In genomic region chr4:42626629-42627028, GRCh38 we compare ENCODE assay signal across 21 cellular contexts. TPM values are rescaled to one million over a fixed set of nuclear protein-coding genes. Genes with fewer than 3 reads are reported as not detected.
DNase-seq lines count a peak whose midpoint lies in the region; ATAC-seq, FAIRE-seq and TF ChIP-seq lines count a peak whose summit lies in the region.
"Had no signal": no experiment of that assay in that cellular context is flagged by ENCODE, and none has a peak within 500 bp of the region (broad histone marks: within the 10 kb centered on the region; RNA-seq: fewer than 3 reads in every experiment).

No MANE protein-coding gene starts in this region.

- 83 to 96% methylated on average over 4 of the region's 4 CpGs for WGBS in aorta, 2 donors

- no peaks in the 10 kb centered on the region for H3K4me1 ChIP-seq in aorta (ENCODE audit: control insufficient read depth in 1 of 2, insufficient read depth in 2 of 2, low read length in 2 of 2)
- H3K4me1 ChIP-seq: breast epithelium had no signal

- peak; percentile 78 for FAIRE-seq in GM12892 (lab: Jason Lieb, UNC)

- CTCF ChIA-PET in CD4-positive, alpha-beta T cell (lab: Charles Lee) = no interaction called here

- H3K27me3 ChIP-seq in CD4-positive, alpha-beta T cell (ENCODE audit: control insufficient read depth, insufficient read depth, low read length) = no peaks in the 10 kb centered on the region
- no peaks in the 10 kb centered on the region for H3K27me3 ChIP-seq in aorta (ENCODE audit: control insufficient read depth in 1 of 2, insufficient read depth in 2 of 2, low read length in 1 of 2)
- H3K27me3 ChIP-seq: breast epithelium had no signal

- H3K4me3 ChIP-seq in aorta (ENCODE audit: low read length in 2 of 2) = no peak overlapping the region
- H3K4me3 ChIP-seq: breast epithelium, PC-9, thoracic aorta had no signal

- no peaks in the 10 kb centered on the region for H3K9me3 ChIP-seq in CD4-positive, alpha-beta T cell (ENCODE audit: control insufficient read depth, low read length)
- H3K9me3 ChIP-seq in aorta (ENCODE audit: control insufficient read depth, low read length) = no peaks in the 10 kb centered on the region
- H3K9me3 ChIP-seq: breast epithelium, thoracic aorta had no signal

- no peak for DNase-seq in CD4-positive, alpha-beta T cell
- DNase-seq in GM12892 (ENCODE audit: insufficient read length) (no peak), SIG-M5 treated with dmso at 0.1 percent for 504 hours (lab: John Stamatoyannopoulos, UW; ENCODE audit: unreplicated experiment) (no peak), NCI-H226 (no peak), aorta (no peak)
- no peak for DNase-seq in activated T-helper 2 cell treated with anti-CD3 and anti-CD28 coated beads, Interferon-gamma antibody, Interleukin-2, Interleukin-4, amounts not matched to agents 10 μg/mL and 5 μg/mL and 100 μg/mL, durations not matched to agents 14 hours and 24 hours and 36 hours (ENCODE audit: low spot score)
- DNase-seq in natural killer cell treated with Interleukin-12 subunit alpha and Interleukin-12 subunit beta and Interleukin-15 and Interleukin-18, amount 100 ng/mL, for 72 hours (ENCODE audit: low spot score) = no peak
- DNase-seq: activated CD4-positive, alpha-beta T cell treated with anti-CD3 and anti-CD28 coated beads, Interleukin-2, amount 50 U/mL, for 48 hours; COR-L47; dermis blood vessel endothelial cell; HCEC 1CT; NCI-H748 treated with DMSO at 0.1 percent for 48 hours; PC-9; SIG-M5; stimulated activated CD8-positive, alpha-beta memory T cell treated with anti-CD3 and anti-CD28 coated beads, Interleukin-4, amount 100 ng/mL, for 48 hours; T-helper 2 cell had no signal

- peaks cover 2% of the 10 kb centered on the region for H3K9me3 Mint-ChIP-seq in CD4-positive, alpha-beta T cell
- H3K9me3 Mint-ChIP-seq in activated T-helper 2 cell treated with anti-CD3 and anti-CD28 coated beads, Interferon-gamma antibody, Interleukin-2, Interleukin-4, amounts not matched to agents 10 μg/mL and 5 μg/mL and 100 μg/mL, durations not matched to agents 14 hours and 24 hours and 36 hours = peaks cover 3% of the 10 kb centered on the region
- peaks cover 1% of the 10 kb centered on the region for H3K9me3 Mint-ChIP-seq in natural killer cell treated with Interleukin-12 subunit alpha and Interleukin-12 subunit beta and Interleukin-15 and Interleukin-18, amount 100 ng/mL, for 72 hours
- H3K9me3 Mint-ChIP-seq: neural crest cell had no signal

- peaks cover 64% of the 10 kb centered on the region for H3K4me1 Mint-ChIP-seq in CD4-positive, alpha-beta T cell (ENCODE audit: low read depth)
- peaks cover 23% of the 10 kb centered on the region for H3K4me1 Mint-ChIP-seq in activated T-helper 2 cell treated with anti-CD3 and anti-CD28 coated beads, Interferon-gamma antibody, Interleukin-2, Interleukin-4, amounts not matched to agents 10 μg/mL and 5 μg/mL and 100 μg/mL, durations not matched to agents 14 hours and 24 hours and 36 hours (ENCODE audit: low read depth)
- peaks cover 42 to 47% of the 10 kb centered on the region in 2 donors for H3K4me1 Mint-ChIP-seq in natural killer cell treated with Interleukin-12 subunit alpha and Interleukin-12 subunit beta and Interleukin-15 and Interleukin-18, amount 100 ng/mL, for 72 hours (ENCODE audit: low read depth in 2 of 2)
- H3K4me1 Mint-ChIP-seq: neural crest cell had no signal

- H3K27ac Mint-ChIP-seq in CD4-positive, alpha-beta T cell = peak overlapping the region; percentile 92
- H3K27ac Mint-ChIP-seq in activated T-helper 2 cell treated with anti-CD3 and anti-CD28 coated beads, Interferon-gamma antibody, Interleukin-2, Interleukin-4, amounts not matched to agents 10 μg/mL and 5 μg/mL and 100 μg/mL, durations not matched to agents 14 hours and 24 hours and 36 hours = peak overlapping the region; percentile 16
- peak overlapping the region; percentile 78 to 88 for H3K27ac Mint-ChIP-seq in natural killer cell treated with Interleukin-12 subunit alpha and Interleukin-12 subunit beta and Interleukin-15 and Interleukin-18, amount 100 ng/mL, for 72 hours

- no peak overlapping the region for H3K4me3 Mint-ChIP-seq in CD4-positive, alpha-beta T cell
- no peak overlapping the region for H3K4me3 Mint-ChIP-seq in activated T-helper 2 cell treated with anti-CD3 and anti-CD28 coated beads, Interferon-gamma antibody, Interleukin-2, Interleukin-4, amounts not matched to agents 10 μg/mL and 5 μg/mL and 100 μg/mL, durations not matched to agents 14 hours and 24 hours and 36 hours (ENCODE audit: low read depth)
- no peak overlapping the region for H3K4me3 Mint-ChIP-seq in natural killer cell treated with Interleukin-12 subunit alpha and Interleukin-12 subunit beta and Interleukin-15 and Interleukin-18, amount 100 ng/mL, for 72 hours
- H3K4me3 Mint-ChIP-seq: neural crest cell had no signal

- TF ChIP-seq CTCF in CD4-positive, alpha-beta T cell (IDR thresholded peaks at IDR 0.05) = no peak

- no peaks in the 10 kb centered on the region for H3K36me3 ChIP-seq in aorta (ENCODE audit: control insufficient read depth in 1 of 2, insufficient read depth in 2 of 2, low read length in 1 of 2)
- H3K36me3 ChIP-seq: breast epithelium, thoracic aorta had no signal

- H3K27me3 Mint-ChIP-seq in CD4-positive, alpha-beta T cell = no peaks in the 10 kb centered on the region
- H3K27me3 Mint-ChIP-seq in activated T-helper 2 cell treated with anti-CD3 and anti-CD28 coated beads, Interferon-gamma antibody, Interleukin-2, Interleukin-4, amounts not matched to agents 10 μg/mL and 5 μg/mL and 100 μg/mL, durations not matched to agents 14 hours and 24 hours and 36 hours (ENCODE audit: low read depth) = no peaks in the 10 kb centered on the region
- no peaks in the 10 kb centered on the region for H3K27me3 Mint-ChIP-seq in natural killer cell treated with Interleukin-12 subunit alpha and Interleukin-12 subunit beta and Interleukin-15 and Interleukin-18, amount 100 ng/mL, for 72 hours

- POLR2A ChIA-PET in CD4-positive, alpha-beta T cell (lab: Charles Lee) = interaction anchor here (1.4 to 4.3 kb wide), 2 partner anchors 30 to 52 kb away, joined by 3 to 42 read pairs; partner anchors contain the start of gene ATP8A1

- intact Hi-C loops in CD4-positive, alpha-beta T cell (cut with DNase I, micrococcal nuclease) = loop anchor here in 1 of 2 experiments (5.0 kb wide), 1 partner anchor 46 kb away; no protein-coding TSS in a partner anchor
- intact Hi-C loops in activated T-helper 2 cell treated with anti-CD3 and anti-CD28 coated beads, Interferon-gamma antibody, Interleukin-2, Interleukin-4, amounts not matched to agents 10 μg/mL and 5 μg/mL and 100 μg/mL, durations not matched to agents 14 hours and 24 hours and 36 hours (cut with micrococcal nuclease) = loop anchor here (5.0 kb wide), 1 partner anchor 46 kb away; no protein-coding TSS in a partner anchor
- intact Hi-C loops in aorta (cut with DNase I) = no loop called here

- ATAC-seq in CD4-positive, alpha-beta T cell (ENCODE audit: poor library complexity) = no peak
- ATAC-seq in natural killer cell treated with Interleukin-12 subunit alpha and Interleukin-12 subunit beta and Interleukin-15 and Interleukin-18, amount 100 ng/mL, for 72 hours = no peak
- ATAC-seq in GM18519 (IDR thresholded peaks at IDR 0.05; ENCODE audit: low FRiP score, unreplicated experiment) (no peak), aorta (ENCODE audit: low FRiP score) (no peak)

- TF ChIP-seq POLR2A in GM12892 (IDR thresholded peaks at IDR 0.05; ENCODE audit: low read depth, low read length) = no peak

- H3K27ac ChIP-seq in CD4-positive, alpha-beta T cell (ENCODE audit: low read depth, low read length) = no peak overlapping the region
- no peak overlapping the region for H3K27ac ChIP-seq in aorta (ENCODE audit: low read depth in 1 of 2, low read length in 2 of 2)
- H3K27ac ChIP-seq: breast epithelium, epithelial cell of prostate, PC-9, thoracic aorta had no signal

- H3K36me3 Mint-ChIP-seq in CD4-positive, alpha-beta T cell (ENCODE audit: low read depth) = peaks cover 56% of the 10 kb centered on the region
- peaks cover 39% of the 10 kb centered on the region for H3K36me3 Mint-ChIP-seq in activated T-helper 2 cell treated with anti-CD3 and anti-CD28 coated beads, Interferon-gamma antibody, Interleukin-2, Interleukin-4, amounts not matched to agents 10 μg/mL and 5 μg/mL and 100 μg/mL, durations not matched to agents 14 hours and 24 hours and 36 hours (ENCODE audit: low read depth)
- peaks cover 8% of the 10 kb centered on the region for H3K36me3 Mint-ChIP-seq in natural killer cell treated with Interleukin-12 subunit alpha and Interleukin-12 subunit beta and Interleukin-15 and Interleukin-18, amount 100 ng/mL, for 72 hours

RNA-seq across cellular contexts. Expression of gene ATP8A1, which starts 30.3 kb away (rescaled TPM):
- 10 to 100 TPM; 44.9 to 45.5 TPM for total RNA-seq in CD4-positive, alpha-beta T cell
- polyA plus RNA-seq in GM12892 (2012; ENCODE audit: missing spikeins) = 53.0 TPM
- total RNA-seq in activated T-helper 2 cell treated with anti-CD3 and anti-CD28 coated beads, Interferon-gamma antibody, Interleukin-2, Interleukin-4, amounts not matched to agents 10 μg/mL and 5 μg/mL and 100 μg/mL, durations not matched to agents 14 hours and 24 hours and 36 hours = 14.6 and 19.7 TPM in 2 replicates
- total RNA-seq in natural killer cell treated with Interleukin-12 subunit alpha and Interleukin-12 subunit beta and Interleukin-15 and Interleukin-18, amount 100 ng/mL, for 72 hours = 10 to 100 TPM; 20.5 to 52.9 TPM
- 10 to 100 TPM; 11.6 to 13.2 TPM for total RNA-seq in aorta
- polyA plus RNA-seq in aorta = 1 to 10 TPM in 1 of 2 donors, under 1 TPM in 1; 0.38 to 1.8 TPM
- total RNA-seq: PC-9 had no signal

Comparison
In these comparisons a context has a peak if more than half of its experiments do, and no peak if none do; other contexts are left out.
1. H3K27ac Mint-ChIP-seq: peak in every context shown above with its lines; median percentile 92 in CD4-positive, alpha-beta T cell; 83 in natural killer cell treated with Interleukin-12 subunit alpha and Interleukin-12 subunit beta and Interleukin-15 and Interleukin-18, amount 100 ng/mL, for 72 hours; 16 in activated T-helper 2 cell treated with anti-CD3 and anti-CD28 coated beads, Interferon-gamma antibody, Interleukin-2, Interleukin-4, amounts not matched to agents 10 μg/mL and 5 μg/mL and 100 μg/mL, durations not matched to agents 14 hours and 24 hours and 36 hours.